In the genomic region with DNA sequence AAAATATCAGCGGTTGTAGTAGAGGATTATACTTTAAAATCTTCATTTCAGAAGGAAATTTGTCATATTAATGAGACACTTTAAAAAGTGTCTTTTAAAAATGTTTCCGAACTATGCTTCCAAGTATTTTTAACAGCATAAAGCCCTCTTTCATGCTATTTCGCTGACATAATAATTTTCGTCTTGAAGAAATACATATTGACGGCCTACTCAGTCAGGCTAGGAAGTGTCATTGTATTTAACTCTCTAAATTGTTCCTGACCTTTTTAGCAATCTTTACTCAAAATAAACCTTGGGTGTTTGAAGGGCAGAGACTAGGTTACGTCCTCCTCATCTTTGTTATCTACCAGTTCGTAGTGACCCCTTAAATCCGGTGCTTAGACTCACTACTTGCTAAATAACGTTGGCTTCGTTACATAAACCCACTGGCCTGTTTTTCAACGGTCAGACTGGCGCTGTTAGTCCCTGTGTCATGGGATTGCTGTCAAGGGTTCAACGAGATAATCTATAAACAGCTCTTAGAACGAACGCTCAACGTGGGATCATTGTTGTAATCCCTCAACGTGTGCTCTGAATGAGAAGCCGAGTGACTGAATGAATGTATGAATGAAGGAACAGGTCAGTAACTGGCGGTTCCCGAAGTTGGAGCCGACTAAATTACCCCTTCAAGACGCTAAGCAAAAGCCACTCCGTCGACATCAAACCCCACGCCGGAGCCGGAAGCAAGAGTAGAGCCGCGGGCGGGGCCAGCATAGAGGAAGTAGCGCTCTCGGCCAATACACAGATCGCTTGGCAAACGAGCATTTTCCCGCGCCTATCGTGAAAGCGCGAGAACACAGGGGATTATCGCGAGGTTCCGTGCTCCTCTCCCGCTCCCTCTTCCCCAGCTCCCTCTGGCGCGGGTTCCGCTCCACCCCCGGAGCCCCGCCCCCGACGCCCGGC, we compare ENCODE assay signal across 8 cellular contexts. TPM values are rescaled to one million over a fixed set of nuclear protein-coding genes. Genes with fewer than 3 reads are reported as not detected.
A peak's percentile ranks its signal among the peaks of the same experiment; 100 is the strongest.
DNase-seq lines count a peak whose midpoint lies in the region; FAIRE-seq lines count a peak whose summit lies in the region.

No MANE protein-coding gene starts in this region.

- no peak overlapping the region for H4K91ac ChIP-seq in neuronal stem cell (ENCODE audit: low read depth, low read length, poor library complexity)

- H3K4ac ChIP-seq in neuronal stem cell (ENCODE audit: low read length), result no peak overlapping the region

- peak overlapping the region; percentile 80 for H3K4me3 ChIP-seq in HAP-1
- H3K4me3 ChIP-seq in MG63, result peak overlapping the region; percentile 66
- peak overlapping the region; percentile 69 to 80 for H3K4me3 ChIP-seq in neuronal stem cell (ENCODE audit: low read length in 2 of 2)
- H3K4me3 ChIP-seq in subcutaneous abdominal adipose tissue (ENCODE audit: low read depth in 1 of 5, low read length in 5 of 5), result peak overlapping the region; percentile 82 to 96 (median 83)

- FAIRE-seq in G401.6 (lab: Jason Lieb, UNC), result peak; percentile 94
- peak; percentile 66 for FAIRE-seq in frontal cortex (lab: Jason Lieb, UNC)

- H3K36me3 ChIP-seq in HAP-1 (replicated peaks), result no peaks in the 10 kb centered on the region
- H3K36me3 ChIP-seq in MG63, result no peaks in the 10 kb centered on the region
- H3K36me3 ChIP-seq in neuronal stem cell (replicated peaks in 1 of 2; ENCODE audit: control insufficient read depth in 2 of 2, insufficient read depth in 2 of 2, low read length in 2 of 2), result no peaks in the 10 kb centered on the region
- no peaks in the 10 kb centered on the region for H3K36me3 ChIP-seq in subcutaneous abdominal adipose tissue (ENCODE audit: control insufficient read depth in 5 of 5, insufficient read depth in 5 of 5, low read length in 5 of 5)

- peak overlapping the region; percentile 56 for H3K4me2 ChIP-seq in neuronal stem cell (ENCODE audit: insufficient read depth, low read length, poor library complexity, severe bottlenecking)

- no peak overlapping the region for H2BK120ac ChIP-seq in neuronal stem cell (ENCODE audit: low read depth, low read length)

- H3K79me1 ChIP-seq in neuronal stem cell (ENCODE audit: low read depth, low read length), result no peaks in the 10 kb centered on the region

- H2AFZ ChIP-seq in neuronal stem cell (ENCODE audit: low read length), result peak overlapping the region; percentile 82

- H3K18ac ChIP-seq in neuronal stem cell (ENCODE audit: low read length), result no peak overlapping the region

- H3K23ac ChIP-seq in neuronal stem cell (ENCODE audit: low read depth, low read length, poor library complexity), result peak overlapping the region; percentile 82

- H2BK15ac ChIP-seq in neuronal stem cell (ENCODE audit: low read length), result no peak overlapping the region

- H3K27me3 ChIP-seq in HAP-1 (ENCODE audit: low read depth), result no peaks in the 10 kb centered on the region
- no peaks in the 10 kb centered on the region for H3K27me3 ChIP-seq in MG63
- H3K27me3 ChIP-seq in neuronal stem cell (ENCODE audit: control insufficient read depth in 3 of 3, insufficient read depth in 3 of 3, low read depth in 1 of 3, low read length in 3 of 3), result peaks cover 0 to 3% (median 0%) of the 10 kb centered on the region in 3 experiments
- H3K27me3 ChIP-seq in subcutaneous abdominal adipose tissue (ENCODE audit: control insufficient read depth in 5 of 5, insufficient read depth in 4 of 5, low read length in 5 of 5), result no peaks in the 10 kb centered on the region

- H2BK5ac ChIP-seq in neuronal stem cell (ENCODE audit: low read length), result peak overlapping the region; percentile 46

- in situ Hi-C loops in HAP-1 (cut with MboI; ENCODE audit: low sequenced_read_pairs), result loop anchor here (25.0 kb wide), 1 partner anchor 662 kb away; no protein-coding TSS in a partner anchor

- no peak overlapping the region for H4K8ac ChIP-seq in neuronal stem cell (ENCODE audit: low read depth, low read length)

- WGBS in neuronal stem cell (ENCODE audit: extremely low coverage in 2 of 2, insufficient read length in 2 of 2, insufficient replicate concordance in 1 of 2), 2 donors, result no CpG with 5 or more reads among the region's 51 CpGs

- H3K27ac ChIP-seq in neuronal stem cell (replicated peaks; ENCODE audit: low read length) (peak overlapping the region; percentile 86), subcutaneous abdominal adipose tissue (ENCODE audit: low read depth, low read length) (peak overlapping the region; percentile 90)

- peaks cover 3% of the 10 kb centered on the region; the same call in 1 of the 2 replicates for H3K4me1 ChIP-seq in HAP-1
- H3K4me1 ChIP-seq in neuronal stem cell (ENCODE audit: control insufficient read depth in 2 of 2, insufficient read depth in 1 of 2, low read depth in 1 of 2, low read length in 2 of 2), result peaks cover 2 to 8% of the 10 kb centered on the region in 2 donors
- peaks cover 8 to 35% (median 32%) of the 10 kb centered on the region in 5 donors for H3K4me1 ChIP-seq in subcutaneous abdominal adipose tissue (ENCODE audit: control insufficient read depth in 5 of 5, insufficient read depth in 5 of 5, low read length in 5 of 5)

- DNase-seq in HAP-1 (ENCODE audit: low spot score in 2 of 2) (peak; percentile 98), MG63 (peak; percentile 97), SHP77 (lab: John Stamatoyannopoulos, UW) (peak; percentile 97), frontal cortex (ENCODE audit: low spot score in 2 of 2) (peak; percentile 95 to 96), neuronal stem cell (ENCODE audit: low spot score) (peak; percentile 98)
- DNase-seq in activated gamma-delta T cell treated with anti-CD3 and anti-CD28 coated beads, Interleukin-2, amount 50 U/mL, for 16 hours (ENCODE audit: low read depth), result peak; percentile 91

- no peak overlapping the region for H3K14ac ChIP-seq in neuronal stem cell (ENCODE audit: low read length)

- no peak overlapping the region for H2AK5ac ChIP-seq in neuronal stem cell (ENCODE audit: low read depth, low read length)

- H2BK12ac ChIP-seq in neuronal stem cell (ENCODE audit: low read length), result no peak overlapping the region

- H3K9ac ChIP-seq in neuronal stem cell (ENCODE audit: low read depth, low read length, poor library complexity) (peak overlapping the region; percentile 78), subcutaneous abdominal adipose tissue (ENCODE audit: low read length in 5 of 5) (peak overlapping the region; percentile 6 to 96 (median 87))

- H3K9me3 ChIP-seq in HAP-1 (no peaks in the 10 kb centered on the region), MG63 (no peaks in the 10 kb centered on the region), neuronal stem cell (replicated peaks in 1 of 2; ENCODE audit: control insufficient read depth in 2 of 2, insufficient read depth in 1 of 2, low read depth in 1 of 2, low read length in 2 of 2) (no peaks in the 10 kb centered on the region), subcutaneous abdominal adipose tissue (ENCODE audit: control insufficient read depth in 5 of 5, low read length in 5 of 5) (no peaks in the 10 kb centered on the region)

RNA-seq across cellular contexts. Expression of a gene that starts 0.5 kb away (rescaled TPM):
- 14.3 and 32.9 TPM in 2 replicates for total RNA-seq in MG63 (2014; rRNA removed; shearing (Covaris generic); ENCODE audit: low replicate concordance)
- 24.9 TPM for total RNA-seq in frontal cortex
- 19.4 TPM for polyA plus RNA-seq in neuronal stem cell (2013, experiment 1 of 2)
- polyA plus RNA-seq in neuronal stem cell (2013, experiment 2 of 2), result 19.4 TPM

RNA-seq across cellular contexts. Expression of a gene that starts 1.4 kb away (rescaled TPM):
- total RNA-seq in MG63 (2014; rRNA removed; shearing (Covaris generic); ENCODE audit: low replicate concordance), result 6.7 and 12.2 TPM in 2 replicates
- total RNA-seq in frontal cortex, result 5.3 TPM
- polyA plus RNA-seq in neuronal stem cell (2013, experiment 1 of 2), result 28.0 TPM
- 29.0 TPM for polyA plus RNA-seq in neuronal stem cell (2013, experiment 2 of 2)

Comparison
In these comparisons a context has a peak if more than half of its experiments do, and no peak if none do; other contexts are left out.
1. Peak in every context shown above with its lines: DNase-seq, H3K4me3 ChIP-seq and H3K27ac ChIP-seq.